ENCODE assay signal across 32 cellular contexts in the genomic region with DNA sequence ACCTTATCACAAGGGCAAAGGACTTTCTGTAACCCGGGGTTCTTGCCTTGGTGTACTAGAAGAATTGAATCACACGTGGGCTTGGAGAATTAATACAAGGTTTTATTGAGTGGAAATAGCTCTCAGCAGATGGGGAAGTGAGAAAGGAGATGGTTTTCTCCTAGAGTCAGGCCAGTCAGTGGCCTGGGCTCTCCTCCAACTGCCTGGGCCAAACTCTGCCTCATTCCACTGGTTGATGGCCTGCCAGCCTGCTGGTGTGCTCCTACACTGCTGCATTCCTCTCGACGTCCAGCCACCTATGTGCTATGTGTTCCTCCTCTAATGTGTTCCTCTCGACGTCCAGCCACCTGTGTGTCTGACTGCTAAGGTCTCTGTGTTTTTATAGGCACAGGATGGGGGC. TPM values are rescaled to one million over a fixed set of nuclear protein-coding genes. Genes with fewer than 3 reads are reported as not detected.
DNase-seq lines count a peak whose midpoint lies in the region; ATAC-seq, FAIRE-seq and TF ChIP-seq lines count a peak whose summit lies in the region.
"Had no signal": no experiment of that assay in that cellular context is flagged by ENCODE, and none has a peak within 500 bp of the region (broad histone marks: within the 10 kb centered on the region; RNA-seq: fewer than 3 reads in every experiment).

No MANE protein-coding gene starts in this region.

- TF ChIP-seq POLR2A in GM12891 (IDR thresholded peaks at IDR 0.05; ENCODE audit: low read depth, low read length) = no peak
- no peak for TF ChIP-seq POLR2A in H1 (IDR thresholded peaks at IDR 0.05; ENCODE audit: control extremely low read depth in 1 of 2, low read depth in 2 of 2, low read length in 2 of 2)

- H3K27ac ChIP-seq in H1 (ENCODE audit: low read depth, low read length) = no peak overlapping the region
- H3K27ac ChIP-seq: C4-2B, colonic mucosa, foreskin keratinocyte, ovary, SJSA1, testis, WERI-Rb-1 had no signal

- H2BK5ac ChIP-seq in H1 (ENCODE audit: low read depth, low read length) = no peak overlapping the region

- no peaks in the 10 kb centered on the region for H3K36me3 ChIP-seq in H1 (ENCODE audit: control insufficient read depth in 2 of 4, insufficient read depth in 4 of 4, low read length in 3 of 4)
- H3K36me3 ChIP-seq: colonic mucosa, ovary, SJSA1, WERI-Rb-1 had no signal

- H2BK20ac ChIP-seq in H1 (ENCODE audit: low read length) = no peak overlapping the region

- TF ChIP-seq CTCF in H1 (IDR thresholded peaks at IDR 0.05; ENCODE audit: control extremely low read depth in 1 of 3, insufficient read depth in 1 of 3, low read depth in 1 of 3, low read length in 3 of 3) = no peak

- no peak overlapping the region for H3K14ac ChIP-seq in H1 (ENCODE audit: insufficient read length)

- ATAC-seq in left lobe of liver = peak; percentile 96
- no peak for ATAC-seq in HG02623 (IDR thresholded peaks at IDR 0.05; ENCODE audit: unreplicated experiment)
- ATAC-seq in activated CD8-positive, alpha-beta T cell treated with anti-CD3 and anti-CD28 coated beads, Interleukin-2, amount 10 ng/mL, durations not matched to agents 7 days and 5 days = no peak
- ATAC-seq: activated naive CD4-positive, alpha-beta T cell treated with anti-CD3 and anti-CD28 coated beads, Interleukin-2, amount 50 U/mL, for 72 hours; effector memory CD8-positive, alpha-beta T cell; foreskin keratinocyte; stimulated activated naive CD8-positive, alpha-beta T cell treated with anti-CD3 and anti-CD28 coated beads, Interleukin-15, Interleukin-2, amounts not matched to agents 100 U/mL and 50 U/mL, for 24 hours had no signal

- H3K9ac ChIP-seq in H1 (replicated peaks in 1 of 4; ENCODE audit: extremely low read depth in 1 of 4, low read depth in 3 of 4, low read length in 3 of 4) = no peak overlapping the region

- no peak for FAIRE-seq in GM12891 (lab: Jason Lieb, UNC)
- no peak for FAIRE-seq in H1 (lab: Jason Lieb, UNC)
- FAIRE-seq: bronchial epithelial cell, H54, RCC 7860 had no signal

- no peak overlapping the region for H4K8ac ChIP-seq in H1 (ENCODE audit: extremely low read depth, insufficient read depth, low read length)

- H4K5ac ChIP-seq in H1 (ENCODE audit: insufficient read length, low read depth, low read length) = no peak overlapping the region

- no peak overlapping the region for H3K27ac Mint-ChIP-seq in activated CD8-positive, alpha-beta T cell treated with anti-CD3 and anti-CD28 coated beads, Interleukin-2, amount 10 ng/mL, durations not matched to agents 7 days and 5 days
- H3K27ac Mint-ChIP-seq: activated naive CD4-positive, alpha-beta T cell treated with anti-CD3 and anti-CD28 coated beads, Interleukin-2, amount 50 U/mL, for 72 hours; effector memory CD8-positive, alpha-beta T cell; nephron had no signal

- H3K4me3 Mint-ChIP-seq in activated CD8-positive, alpha-beta T cell treated with anti-CD3 and anti-CD28 coated beads, Interleukin-2, amount 10 ng/mL, durations not matched to agents 7 days and 5 days = no peak overlapping the region
- H3K4me3 Mint-ChIP-seq: effector memory CD8-positive, alpha-beta T cell; nephron had no signal

- no peak overlapping the region for H4K91ac ChIP-seq in H1 (replicated peaks; ENCODE audit: insufficient read length, low read length)

- no peak overlapping the region for H2AFZ ChIP-seq in H1 (ENCODE audit: low read length)

- H3K4me1 Mint-ChIP-seq in activated CD8-positive, alpha-beta T cell treated with anti-CD3 and anti-CD28 coated beads, Interleukin-2, amount 10 ng/mL, durations not matched to agents 7 days and 5 days (ENCODE audit: low read depth) = no peaks in the 10 kb centered on the region
- H3K4me1 Mint-ChIP-seq: nephron had no signal

- H3K9me3 Mint-ChIP-seq in activated CD8-positive, alpha-beta T cell treated with anti-CD3 and anti-CD28 coated beads, Interleukin-2, amount 10 ng/mL, durations not matched to agents 7 days and 5 days (ENCODE audit: insufficient read depth) = no peaks in the 10 kb centered on the region
- H3K9me3 Mint-ChIP-seq: activated naive CD4-positive, alpha-beta T cell treated with anti-CD3 and anti-CD28 coated beads, Interleukin-2, amount 50 U/mL, for 72 hours; effector memory CD8-positive, alpha-beta T cell had no signal

- CTCF ChIA-PET in H1 (lab: Charles Lee; ENCODE audit: partially characterized antibody) = no interaction called here
- CTCF ChIA-PET in activated CD8-positive, alpha-beta T cell treated with anti-CD3 and anti-CD28 coated beads, Interleukin-2, amount 10 ng/mL, durations not matched to agents 7 days and 5 days (lab: Charles Lee) = no interaction called here

- H3K27me3 Mint-ChIP-seq in activated CD8-positive, alpha-beta T cell treated with anti-CD3 and anti-CD28 coated beads, Interleukin-2, amount 10 ng/mL, durations not matched to agents 7 days and 5 days (ENCODE audit: low read depth) = no peaks in the 10 kb centered on the region
- H3K27me3 Mint-ChIP-seq: effector memory CD8-positive, alpha-beta T cell had no signal

- no peak for TF ChIP-seq RAD21 in H1 (IDR thresholded peaks at IDR 0.05 in 1 of 2, conservative IDR thresholded peaks at IDR 0.05 in 1 of 2; ENCODE audit: low read depth in 2 of 2, low read length in 2 of 2)

- H2BK15ac ChIP-seq in H1 (ENCODE audit: low read length) = 0 out of 2 replicates have a peak overlapping the region, but pooled peaks have one; percentile 16

- H3K9me3 ChIP-seq in H1 (ENCODE audit: insufficient read depth in 2 of 2, low read depth in 1 of 2, low read length in 1 of 2) = no peaks in the 10 kb centered on the region
- H3K9me3 ChIP-seq: colonic mucosa, SJSA1, testis had no signal

- 95% methylated on average over 6 of the region's 6 CpGs; no CpG with 5 or more reads in 1 of the 2 experiments for WGBS in H1 (ENCODE audit: extremely low coverage in 1 of 2, insufficient coverage in 1 of 2, insufficient read length in 1 of 2, insufficient replicate concordance in 2 of 2, low coverage in 1 of 2, low lambda C conversion rate in 2 of 2, missing lambda C conversion rate in 1 of 2), 2 experiments

- H3K36me3 Mint-ChIP-seq in activated CD8-positive, alpha-beta T cell treated with anti-CD3 and anti-CD28 coated beads, Interleukin-2, amount 10 ng/mL, durations not matched to agents 7 days and 5 days (ENCODE audit: low read depth) = no peaks in the 10 kb centered on the region
- H3K36me3 Mint-ChIP-seq: activated naive CD4-positive, alpha-beta T cell treated with anti-CD3 and anti-CD28 coated beads, Interleukin-2, amount 50 U/mL, for 72 hours had no signal

- no peak overlapping the region for H3K18ac ChIP-seq in H1 (ENCODE audit: extremely low read depth, low read length)

- no peaks in the 10 kb centered on the region for H3K79me1 ChIP-seq in H1 (ENCODE audit: low read depth, low read length)

- no peak overlapping the region for H3K4me2 ChIP-seq in H1 (ENCODE audit: insufficient read depth in 1 of 2, low read depth in 2 of 2, low read length in 2 of 2)

- H2BK12ac ChIP-seq in H1 (ENCODE audit: low read depth, low read length) = no peak overlapping the region

- TF ChIP-seq EP300 in H1 (IDR thresholded peaks at IDR 0.05; ENCODE audit: borderline replicate concordance in 1 of 2, low read depth in 2 of 2, low read length in 2 of 2) = no peak

- H3K56ac ChIP-seq in H1 (replicated peaks; ENCODE audit: insufficient read length, low read depth, low read length) = no peak overlapping the region

- H3K27me3 ChIP-seq in H1 (replicated peaks in 1 of 4; ENCODE audit: control insufficient read depth in 3 of 4, extremely low read depth in 1 of 4, insufficient read depth in 3 of 4, low read length in 3 of 4) = no peaks in the 10 kb centered on the region
- H3K27me3 ChIP-seq: colonic mucosa, foreskin keratinocyte, ovary, SJSA1, testis had no signal

- no peak overlapping the region for H2AK5ac ChIP-seq in H1 (ENCODE audit: low read depth, low read length)

- no peaks in the 10 kb centered on the region; the same call in 1 of the 2 replicates for H3K23me2 ChIP-seq in H1 (ENCODE audit: low read depth, low read length)

- H3K4me1 ChIP-seq in H1 (replicated peaks in 1 of 4; ENCODE audit: control insufficient read depth in 3 of 4, insufficient read depth in 4 of 4, low read length in 3 of 4) = peaks cover 0 to 2% (median 1%) of the 10 kb centered on the region in 4 experiments; a peak in 2 of 7 replicates
- H3K4me1 ChIP-seq: colonic mucosa, foreskin keratinocyte, SJSA1, testis had no signal

- H3K4me3 ChIP-seq in H1 (ENCODE audit: extremely low read depth in 1 of 4, insufficient read depth in 2 of 4, low read depth in 3 of 4, low read length in 4 of 4) = no peak overlapping the region
- H3K4me3 ChIP-seq: colonic mucosa, ovary, SJSA1, testis had no signal

- no peaks in the 10 kb centered on the region for H3K79me2 ChIP-seq in H1 (ENCODE audit: control insufficient read depth in 1 of 2, insufficient read depth in 2 of 2, low read length in 2 of 2)

- no peaks in the 10 kb centered on the region for H4K20me1 ChIP-seq in H1 (replicated peaks in 1 of 2; ENCODE audit: control insufficient read depth in 1 of 2, insufficient read depth in 2 of 2, low read length in 2 of 2)

- no peak for DNase-seq in GM12891 (ENCODE audit: insufficient read length, low spot score)
- peak; percentile 47 for DNase-seq in MV-4-11 (lab: John Stamatoyannopoulos, UW)
- no peak for DNase-seq in H1 (ENCODE audit: low read depth in 1 of 2, low spot score in 2 of 2)
- DNase-seq in left lobe of liver (ENCODE audit: low spot score) = peak; percentile 46
- no peak for DNase-seq in activated CD8-positive, alpha-beta T cell treated with anti-CD3 and anti-CD28 coated beads, Interleukin-2, amount 10 ng/mL, durations not matched to agents 7 days and 5 days
- DNase-seq in epidermal melanocyte (ENCODE audit: insufficient read length, low spot score) = no peak
- no peak for DNase-seq in islet precursor cell
- DNase-seq: activated CD4-positive, alpha-beta T cell treated with anti-CD3 and anti-CD28 coated beads for 48 hours; activated effector memory CD4-positive, alpha-beta T cell treated with Interleukin-2 at 50 U/mL for 16 hours; colonic mucosa; DND-41; effector memory CD8-positive, alpha-beta T cell; foreskin keratinocyte; Karpas-422; mammary epithelial cell; NCI-H146; NCI-H774; ovary; retina; stimulated activated CD4-positive, alpha-beta T cell treated with anti-CD3 and anti-CD28 coated beads, Interleukin-1b, Interleukin-23, amount 100 ng/mL, for 48 hours; stimulated activated naive CD8-positive, alpha-beta T cell treated with anti-CD3 and anti-CD28 coated beads, Interleukin-15, Interleukin-2, amounts not matched to agents 100 U/mL and 50 U/mL, for 24 hours; T-helper 9 cell; testis; WERI-Rb-1 had no signal

- no peak overlapping the region for H2BK120ac ChIP-seq in H1 (replicated peaks; ENCODE audit: low read depth, low read length)

- POLR2A ChIA-PET in H1 (lab: Charles Lee; ENCODE audit: partially characterized antibody) = interaction anchor here (1.6 kb wide), 1 partner anchor 9 kb away, joined by 4 read pairs; no protein-coding TSS in a partner anchor
- POLR2A ChIA-PET in activated CD8-positive, alpha-beta T cell treated with anti-CD3 and anti-CD28 coated beads, Interleukin-2, amount 10 ng/mL, durations not matched to agents 7 days and 5 days (lab: Charles Lee) = no interaction called here

- no peak overlapping the region for H3K23ac ChIP-seq in H1 (ENCODE audit: insufficient read length)

- no peak overlapping the region for H3K4ac ChIP-seq in H1 (replicated peaks; ENCODE audit: insufficient read length, low read depth, low read length)

RNA-seq across cellular contexts. Expression of gene SPIN2A, which starts 35.3 kb away (rescaled TPM):
- 0.24 TPM for polyA plus RNA-seq in GM12891 (2012; ENCODE audit: low read depth, missing spikeins)
- total RNA-seq in H1 (2021; fragmentation: NEBNext Ultra II Directional; extraction: Animal tissue kit (Norgen Biotek cat#: 25700)) = 4.2 and 4.5 TPM in 2 replicates
- polyA plus RNA-seq in H1 (2011; rRNA removed) = 2.5 and 3.2 TPM in 2 replicates
- polyA plus RNA-seq in H1 (2011; cell fraction: cytosol; rRNA removed) = 3.6 TPM
- polyA plus RNA-seq in H1 (2011; cell fraction: nucleus; rRNA removed) = 4.9 TPM
- polyA plus RNA-seq in H1 (2012, experiment 1 of 2) = 4.3 to 6.3 TPM (median 4.6 TPM) in 4 replicates
- 1.2 TPM for polyA plus RNA-seq in H1 (2012, experiment 2 of 2)
- 4.1 TPM for polyA plus RNA-seq in H1 (2013, experiment 1 of 2)
- polyA plus RNA-seq in H1 (2013, experiment 2 of 2) = 3.8 TPM
- 2.5 and 3.4 TPM in 2 replicates for polyA minus RNA-seq in H1 (2011; rRNA and poly(A)+ RNA removed)
- polyA minus RNA-seq in H1 (2011; cell fraction: cytosol; rRNA and poly(A)+ RNA removed) = 2.9 TPM
- polyA minus RNA-seq in H1 (2011; cell fraction: nucleus; rRNA and poly(A)+ RNA removed) = 4.9 TPM
- 0.28 TPM for total RNA-seq in left lobe of liver
- total RNA-seq in activated CD8-positive, alpha-beta T cell treated with anti-CD3 and anti-CD28 coated beads, Interleukin-2, amount 10 ng/mL, durations not matched to agents 7 days and 5 days = under 1 TPM; 0.45 to 0.63 TPM
- total RNA-seq: bronchial epithelial cell had no signal

RNA-seq across cellular contexts. Expression of gene SPIN2B, which starts 51.2 kb away (rescaled TPM):
- 4.8 TPM for polyA plus RNA-seq in GM12891 (2012; ENCODE audit: low read depth, missing spikeins)
- total RNA-seq in H1 (2021; fragmentation: NEBNext Ultra II Directional; extraction: Animal tissue kit (Norgen Biotek cat#: 25700)) = 12.2 and 12.8 TPM in 2 replicates
- polyA plus RNA-seq in H1 (2011; rRNA removed) = 5.4 and 7.4 TPM in 2 replicates
- polyA plus RNA-seq in H1 (2011; cell fraction: cytosol; rRNA removed) = 10.6 TPM
- 19.1 TPM for polyA plus RNA-seq in H1 (2011; cell fraction: nucleus; rRNA removed)
- polyA plus RNA-seq in H1 (2012, experiment 1 of 2) = 8.9 to 13.1 TPM (median 11.8 TPM) in 4 replicates
- 5.6 TPM for polyA plus RNA-seq in H1 (2012, experiment 2 of 2)
- polyA plus RNA-seq in H1 (2013, experiment 1 of 2) = 8.2 TPM
- polyA plus RNA-seq in H1 (2013, experiment 2 of 2) = 7.9 TPM
- 6.8 and 7.3 TPM in 2 replicates for polyA minus RNA-seq in H1 (2011; rRNA and poly(A)+ RNA removed)
- polyA minus RNA-seq in H1 (2011; cell fraction: cytosol; rRNA and poly(A)+ RNA removed) = 12.8 TPM
- polyA minus RNA-seq in H1 (2011; cell fraction: nucleus; rRNA and poly(A)+ RNA removed) = 20.4 TPM
- 3.2 TPM for total RNA-seq in left lobe of liver
- 10 to 100 TPM in 1 of 2 experiments, 1 to 10 TPM in 1; 9.0 to 10.3 TPM for total RNA-seq in activated CD8-positive, alpha-beta T cell treated with anti-CD3 and anti-CD28 coated beads, Interleukin-2, amount 10 ng/mL, durations not matched to agents 7 days and 5 days

Comparison
In these comparisons a context has a peak if more than half of its experiments do, and no peak if none do; other contexts are left out.
1. DNase-seq: peak in MV-4-11 (single experiment) and left lobe of liver (single experiment); none in GM12891 (single experiment), H1 (0 of 2), activated CD8-positive, alpha-beta T cell treated with anti-CD3 and anti-CD28 coated beads, Interleukin-2, amount 10 ng/mL, durations not matched to agents 7 days and 5 days (single experiment), epidermal melanocyte (single experiment) and islet precursor cell (single experiment).